ENCODE assay signal across 10 cellular contexts in the genomic region with DNA sequence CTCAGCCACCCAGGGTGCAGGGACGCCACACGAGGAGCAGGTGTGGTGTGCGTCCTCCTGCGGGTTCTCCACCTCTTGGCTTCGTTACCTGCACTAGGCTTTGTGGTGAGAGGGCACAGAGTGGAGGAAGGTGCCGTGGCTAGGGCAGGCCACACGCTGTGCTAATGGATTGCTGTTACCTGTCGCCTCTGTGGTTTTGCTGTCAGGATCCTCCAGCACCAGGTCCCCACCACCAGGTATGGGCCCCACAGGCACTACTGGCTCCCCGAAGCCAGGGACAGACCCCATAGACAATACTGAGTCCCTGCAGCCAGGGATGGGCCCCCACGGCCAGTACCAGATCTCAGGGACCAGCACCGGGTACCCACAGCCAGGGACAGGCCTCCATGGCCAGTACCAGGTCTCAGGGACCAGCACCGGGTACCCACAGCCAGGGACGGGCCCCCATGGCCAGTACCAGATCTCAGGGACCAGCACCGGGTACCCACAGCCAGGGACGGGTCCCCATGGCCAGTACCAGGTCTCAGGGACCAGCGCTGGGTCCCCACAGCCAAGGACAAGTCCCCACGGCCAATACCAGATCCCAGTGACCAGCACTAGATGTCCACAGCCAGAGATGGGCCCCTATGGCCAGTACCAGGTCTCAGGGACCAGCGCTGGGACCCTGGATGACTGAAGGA.
DNase-seq lines count a peak whose midpoint lies in the region; ATAC-seq, FAIRE-seq and TF ChIP-seq lines count a peak whose summit lies in the region.
"Had no signal": no experiment of that assay in that cellular context is flagged by ENCODE, and none has a peak within 500 bp of the region (broad histone marks: within the 10 kb centered on the region; RNA-seq: fewer than 3 reads in every experiment).

No MANE protein-coding gene starts in this region.

- H2BK15ac ChIP-seq in H1 (ENCODE audit: low read length), result no peak overlapping the region

- FAIRE-seq in H1 (lab: Jason Lieb, UNC), result no peak

- CTCF ChIA-PET in activated CD8-positive, alpha-beta memory T cell treated with anti-CD3 and anti-CD28 coated beads, Interleukin-2, amount 10 ng/mL, durations not matched to agents 7 days and 5 days (lab: Charles Lee), result interaction anchor here (1.0 to 3.1 kb wide), 4 partner anchors 11 to 38 kb away, joined by 4 to 16 read pairs (median 6); no protein-coding TSS in a partner anchor
- CTCF ChIA-PET in T-cell (lab: Charles Lee), result no interaction called here
- CTCF ChIA-PET in H1 (lab: Charles Lee; ENCODE audit: partially characterized antibody), result interaction anchor here (2.3 kb wide), 1 partner anchor 26 kb away, joined by 13 read pairs; no protein-coding TSS in a partner anchor
- CTCF ChIA-PET in Caco-2 (lab: Charles Lee), result no interaction called here

- H3K4me1 Mint-ChIP-seq in activated CD8-positive, alpha-beta memory T cell treated with anti-CD3 and anti-CD28 coated beads, Interleukin-2, amount 10 ng/mL, durations not matched to agents 7 days and 5 days, result peaks cover 72% of the 10 kb centered on the region
- peaks cover 45 to 76% (median 67%) of the 10 kb centered on the region in 3 donors for H3K4me1 Mint-ChIP-seq in T-cell
- H3K4me1 Mint-ChIP-seq in stimulated activated effector memory CD8-positive, alpha-beta T cell treated with anti-CD3 and anti-CD28 coated beads, Interleukin-12 subunit alpha, Interleukin-12 subunit beta, amount 100 ng/mL, for 72 hours, result peaks cover 78% of the 10 kb centered on the region
- H3K4me1 Mint-ChIP-seq in Caco-2 (ENCODE audit: low read depth, unreplicated experiment), result peaks cover 39% of the 10 kb centered on the region

- H2AFZ ChIP-seq in H1 (ENCODE audit: low read length), result no peak overlapping the region

- H2BK120ac ChIP-seq in H1 (replicated peaks; ENCODE audit: low read depth, low read length), result no peak overlapping the region

- H3K27ac Mint-ChIP-seq in activated CD8-positive, alpha-beta memory T cell treated with anti-CD3 and anti-CD28 coated beads, Interleukin-2, amount 10 ng/mL, durations not matched to agents 7 days and 5 days, result peak overlapping the region; percentile 99
- H3K27ac Mint-ChIP-seq in T-cell, result peak overlapping the region; percentile 99 to 100
- peak overlapping the region; percentile 98 for H3K27ac Mint-ChIP-seq in stimulated activated effector memory CD8-positive, alpha-beta T cell treated with anti-CD3 and anti-CD28 coated beads, Interleukin-12 subunit alpha, Interleukin-12 subunit beta, amount 100 ng/mL, for 72 hours
- H3K27ac Mint-ChIP-seq in Caco-2 (ENCODE audit: unreplicated experiment), result no peak overlapping the region

- no peak for TF ChIP-seq POLR2A in H1 (IDR thresholded peaks at IDR 0.05; ENCODE audit: control extremely low read depth in 1 of 2, low read depth in 2 of 2, low read length in 2 of 2)

- no peaks in the 10 kb centered on the region for H3K27me3 ChIP-seq in H1 (replicated peaks in 1 of 4; ENCODE audit: control insufficient read depth in 3 of 4, extremely low read depth in 1 of 4, insufficient read depth in 3 of 4, low read length in 3 of 4)
- H3K27me3 ChIP-seq in Caco-2 (replicated peaks; ENCODE audit: control insufficient read depth, insufficient read depth, low read length), result no peaks in the 10 kb centered on the region

- H3K79me2 ChIP-seq in H1 (ENCODE audit: control insufficient read depth in 1 of 2, insufficient read depth in 2 of 2, low read length in 2 of 2), result peaks cover 18 to 89% of the 10 kb centered on the region in 2 experiments

- H3K4ac ChIP-seq in H1 (replicated peaks; ENCODE audit: insufficient read length, low read depth, low read length), result no peak overlapping the region

- H3K36me3 ChIP-seq in H1 (ENCODE audit: control insufficient read depth in 2 of 4, insufficient read depth in 4 of 4, low read length in 3 of 4) (no peaks in the 10 kb centered on the region), Caco-2 (ENCODE audit: control insufficient read depth, insufficient read depth, low read length) (no peaks in the 10 kb centered on the region)

- peak overlapping the region; percentile 60 for H3K18ac ChIP-seq in H1 (ENCODE audit: extremely low read depth, low read length)

- peak overlapping the region; percentile 86 for H3K4me3 Mint-ChIP-seq in activated CD8-positive, alpha-beta memory T cell treated with anti-CD3 and anti-CD28 coated beads, Interleukin-2, amount 10 ng/mL, durations not matched to agents 7 days and 5 days
- peak overlapping the region; percentile 97 to 98 (median 98) for H3K4me3 Mint-ChIP-seq in T-cell
- H3K4me3 Mint-ChIP-seq in stimulated activated effector memory CD8-positive, alpha-beta T cell treated with anti-CD3 and anti-CD28 coated beads, Interleukin-12 subunit alpha, Interleukin-12 subunit beta, amount 100 ng/mL, for 72 hours, result peak overlapping the region; percentile 86
- H3K4me3 Mint-ChIP-seq in Caco-2 (ENCODE audit: unreplicated experiment), result no peak overlapping the region

- intact Hi-C loops in Caco-2 (cut with micrococcal nuclease; ENCODE audit: unreplicated experiment), result no loop called here

- H3K14ac ChIP-seq in H1 (ENCODE audit: insufficient read length), result no peak overlapping the region

- no peak for ATAC-seq in activated CD8-positive, alpha-beta memory T cell treated with anti-CD3 and anti-CD28 coated beads, Interleukin-2, amount 10 ng/mL, durations not matched to agents 7 days and 5 days
- ATAC-seq in T-cell (replicated peaks in 1 of 4), result peak; percentile 6 to 18 (median 16)
- ATAC-seq in stimulated activated effector memory CD8-positive, alpha-beta T cell treated with anti-CD3 and anti-CD28 coated beads, Interleukin-12 subunit alpha, Interleukin-12 subunit beta, amount 100 ng/mL, for 72 hours, result no peak
- no peak for ATAC-seq in HG02798 (IDR thresholded peaks at IDR 0.05; ENCODE audit: poor library complexity, unreplicated experiment)

- no peaks in the 10 kb centered on the region for H3K27me3 Mint-ChIP-seq in activated CD8-positive, alpha-beta memory T cell treated with anti-CD3 and anti-CD28 coated beads, Interleukin-2, amount 10 ng/mL, durations not matched to agents 7 days and 5 days
- no peaks in the 10 kb centered on the region for H3K27me3 Mint-ChIP-seq in T-cell
- no peaks in the 10 kb centered on the region for H3K27me3 Mint-ChIP-seq in Caco-2 (ENCODE audit: insufficient read depth, unreplicated experiment)

- H3K4me3 ChIP-seq in H1 (ENCODE audit: extremely low read depth in 1 of 4, insufficient read depth in 2 of 4, low read depth in 3 of 4, low read length in 4 of 4), result no peak overlapping the region
- H3K4me3 ChIP-seq in Caco-2 (ENCODE audit: low read depth, low read length), result no peak overlapping the region

- peaks cover 14% of the 10 kb centered on the region; the same call in 1 of the 2 replicates for H3K23me2 ChIP-seq in H1 (ENCODE audit: low read depth, low read length)

- TF ChIP-seq EP300 in H1 (IDR thresholded peaks at IDR 0.05; ENCODE audit: borderline replicate concordance in 1 of 2, low read depth in 2 of 2, low read length in 2 of 2), result no peak

- no peak overlapping the region for H3K23ac ChIP-seq in H1 (ENCODE audit: insufficient read length)

- no peak overlapping the region for H3K4me2 ChIP-seq in H1 (ENCODE audit: insufficient read depth in 1 of 2, low read depth in 2 of 2, low read length in 2 of 2)

- H3K79me1 ChIP-seq in H1 (ENCODE audit: low read depth, low read length), result peaks cover 21% of the 10 kb centered on the region

- no peak for TF ChIP-seq RAD21 in H1 (IDR thresholded peaks at IDR 0.05 in 1 of 2, conservative IDR thresholded peaks at IDR 0.05 in 1 of 2; ENCODE audit: low read depth in 2 of 2, low read length in 2 of 2)

- peak overlapping the region; percentile 65; the same call in 1 of the 2 replicates for H4K8ac ChIP-seq in H1 (ENCODE audit: extremely low read depth, insufficient read depth, low read length)

- no TSS peak for BruUV-seq in Caco-2 (replicated peaks; lab: Mats Ljungman, UMichigan)

- H3K4me1 ChIP-seq in H1 (replicated peaks in 1 of 4; ENCODE audit: control insufficient read depth in 3 of 4, insufficient read depth in 4 of 4, low read length in 3 of 4) (peaks cover 18 to 34% (median 25%) of the 10 kb centered on the region in 4 experiments; a peak in 6 of 7 replicates), Caco-2 (peaks cover 46% of the 10 kb centered on the region)

- H3K36me3 Mint-ChIP-seq in activated CD8-positive, alpha-beta memory T cell treated with anti-CD3 and anti-CD28 coated beads, Interleukin-2, amount 10 ng/mL, durations not matched to agents 7 days and 5 days, result peaks cover 36% of the 10 kb centered on the region
- H3K36me3 Mint-ChIP-seq in T-cell, result peaks cover 23% of the 10 kb centered on the region
- H3K36me3 Mint-ChIP-seq in stimulated activated effector memory CD8-positive, alpha-beta T cell treated with anti-CD3 and anti-CD28 coated beads, Interleukin-12 subunit alpha, Interleukin-12 subunit beta, amount 100 ng/mL, for 72 hours, result peaks cover 99% of the 10 kb centered on the region
- H3K36me3 Mint-ChIP-seq in Caco-2 (ENCODE audit: insufficient read depth, unreplicated experiment), result peaks cover 69% of the 10 kb centered on the region

- H3K56ac ChIP-seq in H1 (replicated peaks; ENCODE audit: insufficient read length, low read depth, low read length), result no peak overlapping the region

- no peak overlapping the region for H2AK5ac ChIP-seq in H1 (ENCODE audit: low read depth, low read length)

- WGBS in H1 (ENCODE audit: extremely low coverage in 1 of 2, insufficient coverage in 1 of 2, insufficient read length in 1 of 2, insufficient replicate concordance in 2 of 2, low coverage in 1 of 2, low lambda C conversion rate in 2 of 2, missing lambda C conversion rate in 1 of 2), 2 experiments, result 90% methylated on average over 14 of the region's 18 CpGs; no CpG with 5 or more reads in 1 of the 2 experiments

- H2BK5ac ChIP-seq in H1 (ENCODE audit: low read depth, low read length), result no peak overlapping the region

- POLR2A ChIA-PET in T-cell (lab: Charles Lee), result no interaction called here
- POLR2A ChIA-PET in H1 (lab: Charles Lee; ENCODE audit: partially characterized antibody), result interaction anchor here (1.1 kb wide), 1 partner anchor 65 kb away, joined by 3 read pairs; no protein-coding TSS in a partner anchor
- POLR2A ChIA-PET in Caco-2 (lab: Charles Lee), result no interaction called here

- H4K91ac ChIP-seq in H1 (replicated peaks; ENCODE audit: insufficient read length, low read length), result no peak overlapping the region

- TF ChIP-seq CTCF in H1 (IDR thresholded peaks at IDR 0.05; ENCODE audit: control extremely low read depth in 1 of 3, insufficient read depth in 1 of 3, low read depth in 1 of 3, low read length in 3 of 3) (no peak), Caco-2 (IDR thresholded peaks at IDR 0.05; ENCODE audit: insufficient read depth in 1 of 2, low read depth in 1 of 2, low read length in 1 of 2, severe bottlenecking in 1 of 2, unreplicated experiment in 1 of 2) (no peak)

- H3K9ac ChIP-seq in H1 (replicated peaks in 1 of 4; ENCODE audit: extremely low read depth in 1 of 4, low read depth in 3 of 4, low read length in 3 of 4), result no peak overlapping the region

- no peak overlapping the region for H2BK12ac ChIP-seq in H1 (ENCODE audit: low read depth, low read length)

- H4K20me1 ChIP-seq in H1 (replicated peaks in 1 of 2; ENCODE audit: control insufficient read depth in 1 of 2, insufficient read depth in 2 of 2, low read length in 2 of 2), result peaks cover 10 to 17% of the 10 kb centered on the region in 2 experiments

- H3K9me3 Mint-ChIP-seq in activated CD8-positive, alpha-beta memory T cell treated with anti-CD3 and anti-CD28 coated beads, Interleukin-2, amount 10 ng/mL, durations not matched to agents 7 days and 5 days (ENCODE audit: low read depth), result no peaks in the 10 kb centered on the region
- H3K9me3 Mint-ChIP-seq in T-cell (no peaks in the 10 kb centered on the region), Caco-2 (ENCODE audit: unreplicated experiment) (no peaks in the 10 kb centered on the region)
- H3K9me3 Mint-ChIP-seq in stimulated activated effector memory CD8-positive, alpha-beta T cell treated with anti-CD3 and anti-CD28 coated beads, Interleukin-12 subunit alpha, Interleukin-12 subunit beta, amount 100 ng/mL, for 72 hours, result no peaks in the 10 kb centered on the region

- no peak overlapping the region for H4K5ac ChIP-seq in H1 (ENCODE audit: insufficient read length, low read depth, low read length)

- H3K9me3 ChIP-seq in H1 (ENCODE audit: insufficient read depth in 2 of 2, low read depth in 1 of 2, low read length in 1 of 2) (no peaks in the 10 kb centered on the region), Caco-2 (no peaks in the 10 kb centered on the region)

- H3K27ac ChIP-seq in H1 (ENCODE audit: low read depth, low read length), result 0 out of 2 replicates have a peak overlapping the region, but pooled peaks have one; percentile 15

- no peak overlapping the region for H2BK20ac ChIP-seq in H1 (ENCODE audit: low read length)

- no peak for DNase-seq in activated CD8-positive, alpha-beta memory T cell treated with anti-CD3 and anti-CD28 coated beads, Interleukin-2, amount 10 ng/mL, durations not matched to agents 7 days and 5 days
- DNase-seq in activated CD8-positive, alpha-beta memory T cell treated with anti-CD3 and anti-CD28 coated beads for 24 hours, result no peak
- DNase-seq in T-cell (peak in 8 of 34 experiments; percentile 27 to 59 (median 41)), H1 (ENCODE audit: low read depth in 1 of 2, low spot score in 2 of 2) (no peak), Caco-2 (no peak), DMS153 treated with DMSO at 0.1 percent for 48 hours (lab: John Stamatoyannopoulos, UW; ENCODE audit: unreplicated experiment) (no peak)
- DNase-seq in stimulated activated effector memory CD8-positive, alpha-beta T cell treated with anti-CD3 and anti-CD28 coated beads, Interleukin-12 subunit alpha, Interleukin-12 subunit beta, amount 100 ng/mL, for 72 hours (ENCODE audit: low spot score in 2 of 2), result no peak
- DNase-seq: EL, NCI-H187 treated with DMSO at 0.1 percent for 48 hours had no signal

Comparison
In these comparisons a context has a peak if more than half of its experiments do, and no peak if none do; other contexts are left out.
1. ATAC-seq: peak in T-cell (4 of 4); none in activated CD8-positive, alpha-beta memory T cell treated with anti-CD3 and anti-CD28 coated beads, Interleukin-2, amount 10 ng/mL, durations not matched to agents 7 days and 5 days (single experiment), stimulated activated effector memory CD8-positive, alpha-beta T cell treated with anti-CD3 and anti-CD28 coated beads, Interleukin-12 subunit alpha, Interleukin-12 subunit beta, amount 100 ng/mL, for 72 hours (single experiment) and HG02798 (single experiment).
2. CTCF ChIA-PET loops: an anchor here in activated CD8-positive, alpha-beta memory T cell treated with anti-CD3 and anti-CD28 coated beads, Interleukin-2, amount 10 ng/mL, durations not matched to agents 7 days and 5 days (1.0 to 3.1 kb wide) and H1 (2.3 kb wide); none called in T-cell and Caco-2.